ENCODE assay signal across 1 cellular context in genomic region chr6:136288566-136289326, GRCh38.
TF ChIP-seq lines count a peak whose summit lies in the region.

No MANE protein-coding gene starts in this region.

TF ChIP-seq in HepG2, 621 proteins besides CTCF, POLR2A, EP300 and RAD21 (continued from another document and continues in another):
- TF ChIP-seq ZBTB4 (CRISPR knock-in tag; IDR thresholded peaks at IDR 0.05; ENCODE audit: borderline replicate concordance) = no peak
- TF ChIP-seq MAZ (IDR thresholded peaks at IDR 0.05; ENCODE audit: borderline replicate concordance, low read depth, low read length) = no peak; the same call in 1 of the 2 replicates
- no peak for TF ChIP-seq MAZ (CRISPR knock-in tag; IDR thresholded peaks at IDR 0.05; ENCODE audit: low read depth)
- no peak for TF ChIP-seq SOX6 (IDR thresholded peaks at IDR 0.05)
- TF ChIP-seq SOX6 (CRISPR knock-in tag; IDR thresholded peaks at IDR 0.05) = no peak
- TF ChIP-seq ZNF253 (CRISPR knock-in tag; IDR thresholded peaks at IDR 0.05; ENCODE audit: borderline replicate concordance) = no peak
- TF ChIP-seq DPF2 (CRISPR knock-in tag; IDR thresholded peaks at IDR 0.05; ENCODE audit: borderline replicate concordance, low read depth) = no peak
- TF ChIP-seq NFIC (IDR thresholded peaks at IDR 0.05; ENCODE audit: low read length) = 0 out of 2 replicates have a peak, but pooled peaks have one; percentile 44
- peak; percentile 20; the same call in 1 of the 2 replicates for TF ChIP-seq MXD3 (CRISPR knock-in tag; IDR thresholded peaks at IDR 0.05)
- no peak for TF ChIP-seq ARNT (IDR thresholded peaks at IDR 0.05)
- TF ChIP-seq ZNF577 (CRISPR knock-in tag; IDR thresholded peaks at IDR 0.05; ENCODE audit: borderline replicate concordance, low read depth) = no peak
- TF ChIP-seq ZNF563 (CRISPR knock-in tag; IDR thresholded peaks at IDR 0.05) = no peak
- TF ChIP-seq TARDBP (CRISPR knock-in tag; IDR thresholded peaks at IDR 0.05) = 0 out of 2 replicates have a peak, but pooled peaks have one; percentile 57
- TF ChIP-seq, protein P1, sequence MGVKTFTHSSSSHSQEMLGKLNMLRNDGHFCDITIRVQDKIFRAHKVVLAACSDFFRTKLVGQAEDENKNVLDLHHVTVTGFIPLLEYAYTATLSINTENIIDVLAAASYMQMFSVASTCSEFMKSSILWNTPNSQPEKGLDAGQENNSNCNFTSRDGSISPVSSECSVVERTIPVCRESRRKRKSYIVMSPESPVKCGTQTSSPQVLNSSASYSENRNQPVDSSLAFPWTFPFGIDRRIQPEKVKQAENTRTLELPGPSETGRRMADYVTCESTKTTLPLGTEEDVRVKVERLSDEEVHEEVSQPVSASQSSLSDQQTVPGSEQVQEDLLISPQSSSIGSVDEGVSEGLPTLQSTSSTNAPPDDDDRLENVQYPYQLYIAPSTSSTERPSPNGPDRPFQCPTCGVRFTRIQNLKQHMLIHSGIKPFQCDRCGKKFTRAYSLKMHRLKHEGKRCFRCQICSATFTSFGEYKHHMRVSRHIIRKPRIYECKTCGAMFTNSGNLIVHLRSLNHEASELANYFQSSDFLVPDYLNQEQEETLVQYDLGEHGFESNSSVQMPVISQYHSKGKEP (CRISPR knock-in tag; IDR thresholded peaks at IDR 0.05) = no peak
- TF ChIP-seq, protein P2, sequence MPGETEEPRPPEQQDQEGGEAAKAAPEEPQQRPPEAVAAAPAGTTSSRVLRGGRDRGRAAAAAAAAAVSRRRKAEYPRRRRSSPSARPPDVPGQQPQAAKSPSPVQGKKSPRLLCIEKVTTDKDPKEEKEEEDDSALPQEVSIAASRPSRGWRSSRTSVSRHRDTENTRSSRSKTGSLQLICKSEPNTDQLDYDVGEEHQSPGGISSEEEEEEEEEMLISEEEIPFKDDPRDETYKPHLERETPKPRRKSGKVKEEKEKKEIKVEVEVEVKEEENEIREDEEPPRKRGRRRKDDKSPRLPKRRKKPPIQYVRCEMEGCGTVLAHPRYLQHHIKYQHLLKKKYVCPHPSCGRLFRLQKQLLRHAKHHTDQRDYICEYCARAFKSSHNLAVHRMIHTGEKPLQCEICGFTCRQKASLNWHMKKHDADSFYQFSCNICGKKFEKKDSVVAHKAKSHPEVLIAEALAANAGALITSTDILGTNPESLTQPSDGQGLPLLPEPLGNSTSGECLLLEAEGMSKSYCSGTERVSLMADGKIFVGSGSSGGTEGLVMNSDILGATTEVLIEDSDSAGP (CRISPR knock-in tag; IDR thresholded peaks at IDR 0.05; ENCODE audit: borderline replicate concordance) = no peak
- peak; percentile 10; the same call in 1 of the 2 replicates for TF ChIP-seq KDM4B (CRISPR knock-in tag; IDR thresholded peaks at IDR 0.05)
- TF ChIP-seq, protein P3, sequence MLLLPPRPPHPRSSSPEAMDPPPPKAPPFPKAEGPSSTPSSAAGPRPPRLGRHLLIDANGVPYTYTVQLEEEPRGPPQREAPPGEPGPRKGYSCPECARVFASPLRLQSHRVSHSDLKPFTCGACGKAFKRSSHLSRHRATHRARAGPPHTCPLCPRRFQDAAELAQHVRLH (CRISPR knock-in tag; IDR thresholded peaks at IDR 0.05; ENCODE audit: borderline replicate concordance, low read depth) = no peak; the same call in 1 of the 2 replicates
- no peak for TF ChIP-seq SNRNP70 (IDR thresholded peaks at IDR 0.05; ENCODE audit: low read depth, low read length)
- no peak for TF ChIP-seq EZH2 (conservative IDR thresholded peaks at IDR 0.05; ENCODE audit: low read depth, low read length)
- TF ChIP-seq ZNF616 (CRISPR knock-in tag; IDR thresholded peaks at IDR 0.05; ENCODE audit: low read depth) = no peak; the same call in 1 of the 2 replicates
- TF ChIP-seq YEATS2 (CRISPR knock-in tag; IDR thresholded peaks at IDR 0.05; ENCODE audit: borderline replicate concordance) = no peak
- no peak for TF ChIP-seq XRCC5 (optimal IDR thresholded peaks at IDR 0.05; ENCODE audit: low read length)
- TF ChIP-seq RNF2 (conservative IDR thresholded peaks at IDR 0.05; ENCODE audit: low read depth) = peak; percentile 19; the same call in 1 of the 2 replicates
- TF ChIP-seq RCOR2 (CRISPR knock-in tag; IDR thresholded peaks at IDR 0.05) = no peak
- TF ChIP-seq POLR2AphosphoS5 (IDR thresholded peaks at IDR 0.05; ENCODE audit: low read depth, low read length) = no peak
- no peak for TF ChIP-seq ZMYM2 (CRISPR knock-in tag; IDR thresholded peaks at IDR 0.05)
- TF ChIP-seq NAIF1 (CRISPR knock-in tag; IDR thresholded peaks at IDR 0.05; ENCODE audit: borderline replicate concordance) = no peak; the same call in 1 of the 2 replicates
- TF ChIP-seq MTA1 (CRISPR knock-in tag; IDR thresholded peaks at IDR 0.05; ENCODE audit: borderline replicate concordance) = no peak
- no peak for TF ChIP-seq ZBTB2 (CRISPR knock-in tag; IDR thresholded peaks at IDR 0.05; ENCODE audit: low read depth)
- no peak for TF ChIP-seq ZNF841 (CRISPR knock-in tag; IDR thresholded peaks at IDR 0.05; ENCODE audit: borderline replicate concordance)
- no peak for TF ChIP-seq ZNF556 (CRISPR knock-in tag; IDR thresholded peaks at IDR 0.05; ENCODE audit: borderline replicate concordance)
- TF ChIP-seq SAFB2 (CRISPR knock-in tag; IDR thresholded peaks at IDR 0.05; ENCODE audit: borderline replicate concordance, low read depth) = peak; percentile 93
- TF ChIP-seq SMYD3 (CRISPR knock-in tag; IDR thresholded peaks at IDR 0.05) = no peak
- no peak; the same call in 1 of the 2 replicates for TF ChIP-seq ZNF264 (CRISPR knock-in tag; IDR thresholded peaks at IDR 0.05)
- TF ChIP-seq, protein P4, sequence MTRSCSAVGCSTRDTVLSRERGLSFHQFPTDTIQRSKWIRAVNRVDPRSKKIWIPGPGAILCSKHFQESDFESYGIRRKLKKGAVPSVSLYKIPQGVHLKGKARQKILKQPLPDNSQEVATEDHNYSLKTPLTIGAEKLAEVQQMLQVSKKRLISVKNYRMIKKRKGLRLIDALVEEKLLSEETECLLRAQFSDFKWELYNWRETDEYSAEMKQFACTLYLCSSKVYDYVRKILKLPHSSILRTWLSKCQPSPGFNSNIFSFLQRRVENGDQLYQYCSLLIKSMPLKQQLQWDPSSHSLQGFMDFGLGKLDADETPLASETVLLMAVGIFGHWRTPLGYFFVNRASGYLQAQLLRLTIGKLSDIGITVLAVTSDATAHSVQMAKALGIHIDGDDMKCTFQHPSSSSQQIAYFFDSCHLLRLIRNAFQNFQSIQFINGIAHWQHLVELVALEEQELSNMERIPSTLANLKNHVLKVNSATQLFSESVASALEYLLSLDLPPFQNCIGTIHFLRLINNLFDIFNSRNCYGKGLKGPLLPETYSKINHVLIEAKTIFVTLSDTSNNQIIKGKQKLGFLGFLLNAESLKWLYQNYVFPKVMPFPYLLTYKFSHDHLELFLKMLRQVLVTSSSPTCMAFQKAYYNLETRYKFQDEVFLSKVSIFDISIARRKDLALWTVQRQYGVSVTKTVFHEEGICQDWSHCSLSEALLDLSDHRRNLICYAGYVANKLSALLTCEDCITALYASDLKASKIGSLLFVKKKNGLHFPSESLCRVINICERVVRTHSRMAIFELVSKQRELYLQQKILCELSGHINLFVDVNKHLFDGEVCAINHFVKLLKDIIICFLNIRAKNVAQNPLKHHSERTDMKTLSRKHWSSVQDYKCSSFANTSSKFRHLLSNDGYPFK (CRISPR knock-in tag; IDR thresholded peaks at IDR 0.05; ENCODE audit: borderline replicate concordance) = no peak
- no peak for TF ChIP-seq SNAI1 (CRISPR knock-in tag; IDR thresholded peaks at IDR 0.05; ENCODE audit: borderline replicate concordance)
- no peak for TF ChIP-seq ZNF225 (CRISPR knock-in tag; IDR thresholded peaks at IDR 0.05)
- TF ChIP-seq, protein P5, sequence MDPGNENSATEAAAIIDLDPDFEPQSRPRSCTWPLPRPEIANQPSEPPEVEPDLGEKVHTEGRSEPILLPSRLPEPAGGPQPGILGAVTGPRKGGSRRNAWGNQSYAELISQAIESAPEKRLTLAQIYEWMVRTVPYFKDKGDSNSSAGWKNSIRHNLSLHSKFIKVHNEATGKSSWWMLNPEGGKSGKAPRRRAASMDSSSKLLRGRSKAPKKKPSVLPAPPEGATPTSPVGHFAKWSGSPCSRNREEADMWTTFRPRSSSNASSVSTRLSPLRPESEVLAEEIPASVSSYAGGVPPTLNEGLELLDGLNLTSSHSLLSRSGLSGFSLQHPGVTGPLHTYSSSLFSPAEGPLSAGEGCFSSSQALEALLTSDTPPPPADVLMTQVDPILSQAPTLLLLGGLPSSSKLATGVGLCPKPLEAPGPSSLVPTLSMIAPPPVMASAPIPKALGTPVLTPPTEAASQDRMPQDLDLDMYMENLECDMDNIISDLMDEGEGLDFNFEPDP (CRISPR knock-in tag; conservative IDR thresholded peaks at IDR 0.05) = no peak
- peak; percentile 66 for TF ChIP-seq ZNF781 (CRISPR knock-in tag; IDR thresholded peaks at IDR 0.05; ENCODE audit: borderline replicate concordance, not compliant biosample characterization)
- TF ChIP-seq SMARCC2 (IDR thresholded peaks at IDR 0.05) = 0 out of 2 replicates have a peak, but pooled peaks have one; percentile 15
- TF ChIP-seq FOXP1 (IDR thresholded peaks at IDR 0.05) = no peak
- no peak for TF ChIP-seq FOXP1 (CRISPR knock-in tag; IDR thresholded peaks at IDR 0.05)
- no peak for TF ChIP-seq KDM1A (CRISPR knock-in tag; IDR thresholded peaks at IDR 0.05)
- TF ChIP-seq IRF2 (CRISPR knock-in tag; IDR thresholded peaks at IDR 0.05) = 0 out of 2 replicates have a peak, but pooled peaks have one; percentile 15
- TF ChIP-seq MEIS2 (CRISPR knock-in tag; IDR thresholded peaks at IDR 0.05) = peak; percentile 49; the same call in 1 of the 2 replicates
- TF ChIP-seq, protein P6, sequence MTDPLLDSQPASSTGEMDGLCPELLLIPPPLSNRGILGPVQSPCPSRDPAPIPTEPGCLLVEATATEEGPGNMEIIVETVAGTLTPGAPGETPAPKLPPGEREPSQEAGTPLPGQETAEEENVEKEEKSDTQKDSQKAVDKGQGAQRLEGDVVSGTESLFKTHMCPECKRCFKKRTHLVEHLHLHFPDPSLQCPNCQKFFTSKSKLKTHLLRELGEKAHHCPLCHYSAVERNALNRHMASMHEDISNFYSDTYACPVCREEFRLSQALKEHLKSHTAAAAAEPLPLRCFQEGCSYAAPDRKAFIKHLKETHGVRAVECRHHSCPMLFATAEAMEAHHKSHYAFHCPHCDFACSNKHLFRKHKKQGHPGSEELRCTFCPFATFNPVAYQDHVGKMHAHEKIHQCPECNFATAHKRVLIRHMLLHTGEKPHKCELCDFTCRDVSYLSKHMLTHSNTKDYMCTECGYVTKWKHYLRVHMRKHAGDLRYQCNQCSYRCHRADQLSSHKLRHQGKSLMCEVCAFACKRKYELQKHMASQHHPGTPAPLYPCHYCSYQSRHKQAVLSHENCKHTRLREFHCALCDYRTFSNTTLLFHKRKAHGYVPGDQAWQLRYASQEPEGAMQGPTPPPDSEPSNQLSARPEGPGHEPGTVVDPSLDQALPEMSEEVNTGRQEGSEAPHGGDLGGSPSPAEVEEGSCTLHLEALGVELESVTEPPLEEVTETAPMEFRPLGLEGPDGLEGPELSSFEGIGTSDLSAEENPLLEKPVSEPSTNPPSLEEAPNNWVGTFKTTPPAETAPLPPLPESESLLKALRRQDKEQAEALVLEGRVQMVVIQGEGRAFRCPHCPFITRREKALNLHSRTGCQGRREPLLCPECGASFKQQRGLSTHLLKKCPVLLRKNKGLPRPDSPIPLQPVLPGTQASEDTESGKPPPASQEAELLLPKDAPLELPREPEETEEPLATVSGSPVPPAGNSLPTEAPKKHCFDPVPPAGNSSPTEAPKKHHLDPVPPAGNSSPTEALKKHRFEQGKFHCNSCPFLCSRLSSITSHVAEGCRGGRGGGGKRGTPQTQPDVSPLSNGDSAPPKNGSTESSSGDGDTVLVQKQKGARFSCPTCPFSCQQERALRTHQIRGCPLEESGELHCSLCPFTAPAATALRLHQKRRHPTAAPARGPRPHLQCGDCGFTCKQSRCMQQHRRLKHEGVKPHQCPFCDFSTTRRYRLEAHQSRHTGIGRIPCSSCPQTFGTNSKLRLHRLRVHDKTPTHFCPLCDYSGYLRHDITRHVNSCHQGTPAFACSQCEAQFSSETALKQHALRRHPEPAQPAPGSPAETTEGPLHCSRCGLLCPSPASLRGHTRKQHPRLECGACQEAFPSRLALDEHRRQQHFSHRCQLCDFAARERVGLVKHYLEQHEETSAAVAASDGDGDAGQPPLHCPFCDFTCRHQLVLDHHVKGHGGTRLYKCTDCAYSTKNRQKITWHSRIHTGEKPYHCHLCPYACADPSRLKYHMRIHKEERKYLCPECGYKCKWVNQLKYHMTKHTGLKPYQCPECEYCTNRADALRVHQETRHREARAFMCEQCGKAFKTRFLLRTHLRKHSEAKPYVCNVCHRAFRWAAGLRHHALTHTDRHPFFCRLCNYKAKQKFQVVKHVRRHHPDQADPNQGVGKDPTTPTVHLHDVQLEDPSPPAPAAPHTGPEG (CRISPR knock-in tag; IDR thresholded peaks at IDR 0.05) = no peak
